Comparison of ENCODE assay signal across 8 cellular contexts in the genomic region with DNA sequence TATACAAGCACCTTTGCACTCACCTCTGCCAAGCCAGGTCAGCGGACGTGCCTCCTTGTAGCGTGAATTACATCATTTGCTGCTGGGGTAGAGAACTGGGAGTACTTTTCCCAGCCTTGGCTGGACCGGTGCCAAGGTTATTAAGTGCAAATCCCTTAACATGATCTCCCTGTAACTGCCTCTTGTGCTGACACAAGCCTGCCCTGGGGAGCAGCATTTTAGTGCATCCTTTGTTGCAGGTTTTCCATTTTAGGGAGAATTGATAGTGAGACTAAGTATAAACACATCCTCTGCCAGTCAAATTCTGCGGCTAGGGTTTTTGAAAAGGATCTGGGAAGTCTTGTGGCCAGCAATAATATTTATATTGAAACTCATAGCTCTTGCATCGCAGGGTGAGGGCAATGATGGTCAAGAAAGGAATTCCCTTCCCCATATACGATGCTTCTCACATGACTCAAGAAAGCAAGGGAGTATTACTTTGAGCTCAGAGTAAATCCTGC. TPM values are rescaled to one million over a fixed set of nuclear protein-coding genes. Genes with fewer than 3 reads are reported as not detected.
DNase-seq lines count a peak whose midpoint lies in the region; ATAC-seq and TF ChIP-seq lines count a peak whose summit lies in the region.

No MANE protein-coding gene starts in this region.

- H3K27ac ChIP-seq in mammary epithelial cell (ENCODE audit: insufficient read depth, low read depth, low read length) (peak overlapping the region; percentile 53), osteoblast (ENCODE audit: low read depth, low read length) (peak overlapping the region; percentile 74)

- no peak overlapping the region for H3K9ac ChIP-seq in mammary epithelial cell (ENCODE audit: insufficient read depth, low read length)

- H3K27me3 ChIP-seq in mammary epithelial cell (ENCODE audit: insufficient read depth, low read length) (no peaks in the 10 kb centered on the region), osteoblast (ENCODE audit: insufficient read depth, low read length) (peaks cover 2% of the 10 kb centered on the region)

- WGBS in mammary epithelial cell (ENCODE audit: low coverage, missing lambda C conversion rate) = 0% methylated on average over 7 of the region's 7 CpGs

- H4K20me1 ChIP-seq in mammary epithelial cell (ENCODE audit: insufficient read depth, low read length) (no peaks in the 10 kb centered on the region), osteoblast (ENCODE audit: insufficient read depth, low read length) (no peaks in the 10 kb centered on the region)

- H3K4me3 ChIP-seq in mammary epithelial cell (replicated peaks in 1 of 3; ENCODE audit: insufficient read depth in 1 of 3, low read depth in 2 of 3, low read length in 3 of 3) (no peak overlapping the region), osteoblast (ENCODE audit: insufficient read depth, low read length) (no peak overlapping the region)

- in situ Hi-C loops in mammary epithelial cell (cut with MboI; ENCODE audit: low sequenced_read_pairs in 2 of 2) (no loop called here), GM13976 (cut with MboI; ENCODE audit: low sequenced_read_pairs, unreplicated experiment) (no loop called here)

- intact Hi-C loops in mammary epithelial cell (cut with micrococcal nuclease) = no loop called here

- DNase-seq in DMS79 (lab: John Stamatoyannopoulos, UW) (peak; percentile 86), NCI-H2196 treated with DMSO at 0.1 percent for 48 hours (lab: John Stamatoyannopoulos, UW; ENCODE audit: unreplicated experiment) (peak; percentile 66), mammary epithelial cell (peak; percentile 84), osteoblast (ENCODE audit: insufficient read length, low spot score, missing footprints) (peak; percentile 88), occipital lobe (lab: John Stamatoyannopoulos, UW) (no peak), GM13976 (ENCODE audit: low spot score) (no peak)

- ATAC-seq in GM19463 (IDR thresholded peaks at IDR 0.05; ENCODE audit: unreplicated experiment) (no peak), HG03135 (IDR thresholded peaks at IDR 0.05; ENCODE audit: unreplicated experiment) (no peak)

- H3K4me1 ChIP-seq in mammary epithelial cell (ENCODE audit: insufficient read depth, low read length) = peaks cover 11% of the 10 kb centered on the region
- peaks cover 16% of the 10 kb centered on the region for H3K4me1 ChIP-seq in osteoblast (ENCODE audit: insufficient read depth, low read length)

- H2AFZ ChIP-seq in mammary epithelial cell (ENCODE audit: low read depth, low read length) (no peak overlapping the region), osteoblast (ENCODE audit: low read length) (no peak overlapping the region)

- dilution Hi-C loops in mammary epithelial cell (cut with HindIII; ENCODE audit: low sequenced_read_pairs) = no loop called here

- H3K9me3 ChIP-seq in mammary epithelial cell (replicated peaks; ENCODE audit: insufficient read depth, low read length) (no peaks in the 10 kb centered on the region), osteoblast (ENCODE audit: low read depth, low read length) (no peaks in the 10 kb centered on the region)

- no peaks in the 10 kb centered on the region for H3K79me2 ChIP-seq in mammary epithelial cell (ENCODE audit: insufficient read depth, low read length)
- H3K79me2 ChIP-seq in osteoblast (ENCODE audit: insufficient read depth, low read length) = no peaks in the 10 kb centered on the region

- H3K36me3 ChIP-seq in mammary epithelial cell (ENCODE audit: insufficient read depth, low read length) = no peaks in the 10 kb centered on the region
- no peaks in the 10 kb centered on the region for H3K36me3 ChIP-seq in osteoblast (ENCODE audit: insufficient read depth, low read length)

- peak overlapping the region; percentile 54 for H3K4me2 ChIP-seq in mammary epithelial cell (ENCODE audit: insufficient read depth, low read depth, low read length)
- H3K4me2 ChIP-seq in osteoblast (ENCODE audit: insufficient read depth, low read length) = peak overlapping the region; percentile 51

- CTCF ChIA-PET in mammary epithelial cell (lab: Charles Lee; ENCODE audit: low non-redundant PET) = no interaction called here

- no peak for TF ChIP-seq CTCF in mammary epithelial cell (conservative IDR thresholded peaks at IDR 0.05 in 1 of 2, IDR thresholded peaks at IDR 0.05 in 1 of 2; ENCODE audit: extremely low read depth in 1 of 2, insufficient read depth in 1 of 2, low read depth in 1 of 2, low read length in 2 of 2)
- TF ChIP-seq CTCF in osteoblast (IDR thresholded peaks at IDR 0.05; ENCODE audit: extremely low read depth, low read depth, low read length) = no peak
- TF ChIP-seq CTCF in GM13976 (IDR thresholded peaks at IDR 0.05; ENCODE audit: borderline replicate concordance, control extremely low read depth, extremely low read depth, insufficient read depth, missing control alignments) = no peak

- BruUV-seq in mammary epithelial cell (replicated peaks; lab: Mats Ljungman, UMichigan) = no TSS peak

RNA-seq across cellular contexts. Expression of a gene that starts 32.7 kb away (rescaled TPM):
- under 1 TPM; 0.21 to 0.83 TPM for total RNA-seq in mammary epithelial cell
- polyA plus RNA-seq in mammary epithelial cell = 0.41 TPM
- not detected for polyA minus RNA-seq in mammary epithelial cell
- 132 TPM in 2 replicates for total RNA-seq in osteoblast
- total RNA-seq in occipital lobe = 385 TPM

RNA-seq across cellular contexts. Expression of a gene that starts 50.5 kb away (rescaled TPM):
- total RNA-seq in mammary epithelial cell (not detected), osteoblast (1.5 and 2.2 TPM in 2 replicates), occipital lobe (0.31 TPM)
- not detected for polyA plus RNA-seq in mammary epithelial cell
- polyA minus RNA-seq in mammary epithelial cell = not detected

Comparison
In these comparisons a context has a peak if more than half of its experiments do, and no peak if none do; other contexts are left out.
1. DNase-seq: peak in DMS79 (single experiment), NCI-H2196 treated with DMSO at 0.1 percent for 48 hours (single experiment), mammary epithelial cell (single experiment) and osteoblast (single experiment); none in occipital lobe (single experiment) and GM13976 (single experiment).
2. RNA of a gene that starts 32.7 kb away (total RNA-seq): 385 TPM in occipital lobe (single experiment) and 132 TPM in osteoblast; 0.21 to 0.83 TPM in mammary epithelial cell; every median in the first group is over 10 times any median in the second.